ENCODE assay signal across 15 cellular contexts in genomic region chr19:18586311-18586710, GRCh38. TPM values are rescaled to one million over a fixed set of nuclear protein-coding genes. Genes with fewer than 3 reads are reported as not detected.
DNase-seq lines count a peak whose midpoint lies in the region; ATAC-seq and TF ChIP-seq lines count a peak whose summit lies in the region.
"Had no signal": no experiment of that assay in that cellular context is flagged by ENCODE, and none has a peak within 500 bp of the region (broad histone marks: within the 10 kb centered on the region; RNA-seq: fewer than 3 reads in every experiment).

No MANE protein-coding gene starts in this region.

- H3K4me3 Mint-ChIP-seq in activated naive CD4-positive, alpha-beta T cell treated with anti-CD3 and anti-CD28 coated beads, Interleukin-2, amount 10 ng/mL, durations not matched to agents 7 days and 5 days: no peak overlapping the region
- no peak overlapping the region for H3K4me3 Mint-ChIP-seq in stimulated activated memory B cell treated with anti-CD40 and anti-IgM and Interleukin-4, amounts not matched to agents 10 μg/mL and 1 μg/mL and 100 μg/mL, for 72 hours

- H3K4me3 ChIP-seq in cardiac fibroblast (replicated peaks in 1 of 2; ENCODE audit: low read depth in 2 of 2, low read length in 2 of 2): no peak overlapping the region
- H3K4me3 ChIP-seq: psoas muscle had no signal

- intact Hi-C loops in posterior vena cava (cut with DNase I): loop anchor here in 1 of 2 donors (10.0 kb wide), 1 partner anchor 142 kb away; no protein-coding TSS in a partner anchor

- TF ChIP-seq CTCF in cardiac fibroblast (IDR thresholded peaks at IDR 0.05; ENCODE audit: low read depth, low read length): peak; percentile 7

- CTCF ChIA-PET in activated naive CD4-positive, alpha-beta T cell treated with anti-CD3 and anti-CD28 coated beads, Interleukin-2, amount 10 ng/mL, durations not matched to agents 7 days and 5 days (lab: Charles Lee): interaction anchor here (0.7 to 3.6 kb wide), 5 partner anchors 14 to 117 kb away, joined by 3 to 19 read pairs (median 3); partner anchors contain the start of gene UBA52

- peaks cover 4% of the 10 kb centered on the region for H3K27me3 Mint-ChIP-seq in activated naive CD4-positive, alpha-beta T cell treated with anti-CD3 and anti-CD28 coated beads, Interleukin-2, amount 10 ng/mL, durations not matched to agents 7 days and 5 days
- H3K27me3 Mint-ChIP-seq in stimulated activated memory B cell treated with anti-CD40 and anti-IgM and Interleukin-4, amounts not matched to agents 10 μg/mL and 1 μg/mL and 100 μg/mL, for 72 hours: no peaks in the 10 kb centered on the region

- peaks cover 12% of the 10 kb centered on the region for H3K36me3 Mint-ChIP-seq in activated naive CD4-positive, alpha-beta T cell treated with anti-CD3 and anti-CD28 coated beads, Interleukin-2, amount 10 ng/mL, durations not matched to agents 7 days and 5 days
- peaks cover 1% of the 10 kb centered on the region for H3K36me3 Mint-ChIP-seq in stimulated activated memory B cell treated with anti-CD40 and anti-IgM and Interleukin-4, amounts not matched to agents 10 μg/mL and 1 μg/mL and 100 μg/mL, for 72 hours

- no peak for DNase-seq in activated naive CD4-positive, alpha-beta T cell treated with anti-CD3 and anti-CD28 coated beads, Interleukin-2, amount 10 ng/mL, durations not matched to agents 7 days and 5 days
- no peak for DNase-seq in activated naive CD4-positive, alpha-beta T cell (lab: John Stamatoyannopoulos, UW)
- peak; percentile 54 for DNase-seq in NAMALWA (ENCODE audit: low spot score)
- DNase-seq in cardiac fibroblast (ENCODE audit: low read depth in 2 of 2): no peak
- no peak for DNase-seq in posterior vena cava (ENCODE audit: low spot score)
- DNase-seq in SHP77 (lab: John Stamatoyannopoulos, UW): no peak
- DNase-seq: activated CD4-positive, alpha-beta T cell treated with anti-CD3 and anti-CD28 coated beads for 1 hour; caudate nucleus; DND-41; psoas muscle; stimulated activated CD4-positive, alpha-beta T cell treated with anti-CD3 and anti-CD28 coated beads, Interleukin-1b, Interleukin-23, amount 100 ng/mL, for 48 hours; stimulated activated naive CD8-positive, alpha-beta T cell treated with anti-CD3 and anti-CD28 coated beads, Interleukin-15, Interleukin-2, amounts not matched to agents 100 U/mL and 50 U/mL, for 24 hours had no signal

- no peak for ATAC-seq in stimulated activated memory B cell treated with anti-CD40 and anti-IgM and Interleukin-4, amounts not matched to agents 10 μg/mL and 1 μg/mL and 100 μg/mL, for 72 hours
- ATAC-seq in HG02938 (IDR thresholded peaks at IDR 0.05; ENCODE audit: unreplicated experiment): no peak
- ATAC-seq: esophagus mucosa; psoas muscle; stimulated activated naive CD8-positive, alpha-beta T cell treated with anti-CD3 and anti-CD28 coated beads, Interleukin-15, Interleukin-2, amounts not matched to agents 100 U/mL and 50 U/mL, for 24 hours had no signal

- peaks cover 47% of the 10 kb centered on the region for H3K4me1 Mint-ChIP-seq in activated naive CD4-positive, alpha-beta T cell treated with anti-CD3 and anti-CD28 coated beads, Interleukin-2, amount 10 ng/mL, durations not matched to agents 7 days and 5 days
- peaks cover 46% of the 10 kb centered on the region for H3K4me1 Mint-ChIP-seq in stimulated activated memory B cell treated with anti-CD40 and anti-IgM and Interleukin-4, amounts not matched to agents 10 μg/mL and 1 μg/mL and 100 μg/mL, for 72 hours

- peak overlapping the region; percentile 58 for H3K27ac Mint-ChIP-seq in activated naive CD4-positive, alpha-beta T cell treated with anti-CD3 and anti-CD28 coated beads, Interleukin-2, amount 10 ng/mL, durations not matched to agents 7 days and 5 days
- peak overlapping the region; percentile 55 for H3K27ac Mint-ChIP-seq in stimulated activated memory B cell treated with anti-CD40 and anti-IgM and Interleukin-4, amounts not matched to agents 10 μg/mL and 1 μg/mL and 100 μg/mL, for 72 hours

- no peaks in the 10 kb centered on the region for H3K9me3 Mint-ChIP-seq in activated naive CD4-positive, alpha-beta T cell treated with anti-CD3 and anti-CD28 coated beads, Interleukin-2, amount 10 ng/mL, durations not matched to agents 7 days and 5 days
- no peaks in the 10 kb centered on the region for H3K9me3 Mint-ChIP-seq in stimulated activated memory B cell treated with anti-CD40 and anti-IgM and Interleukin-4, amounts not matched to agents 10 μg/mL and 1 μg/mL and 100 μg/mL, for 72 hours

RNA-seq across cellular contexts. Expression of gene REX1BD, which starts 2.3 kb away (rescaled TPM):
- total RNA-seq in posterior vena cava: 10 to 100 TPM; 38.0 to 48.1 TPM

RNA-seq across cellular contexts. Expression of gene UBA52, which starts 14.7 kb away (rescaled TPM):
- 100 to 1,000 TPM; 725 to 767 TPM for total RNA-seq in posterior vena cava

RNA-seq across cellular contexts. Expression of gene CRLF1, which starts 20.3 kb away (rescaled TPM):
- 100 to 1,000 TPM; 154 to 436 TPM for total RNA-seq in posterior vena cava

RNA-seq across cellular contexts. Expression of gene TMEM59L, which starts 26.4 kb away (rescaled TPM):
- 10 to 100 TPM in 1 of 2 donors, 1 to 10 TPM in 1; 2.8 to 14.5 TPM for total RNA-seq in posterior vena cava

RNA-seq across cellular contexts. Expression of gene KXD1, which starts 28.6 kb away (rescaled TPM):
- total RNA-seq in posterior vena cava: 10 to 100 TPM; 63.9 to 75.2 TPM
